ENCODE assay signal across 32 cellular contexts in genomic region chr22:50140615-50141014, GRCh38. TPM values are rescaled to one million over a fixed set of nuclear protein-coding genes. Genes with fewer than 3 reads are reported as not detected.
DNase-seq lines count a peak whose midpoint lies in the region; FAIRE-seq and TF ChIP-seq lines count a peak whose summit lies in the region.
"Had no signal": no experiment of that assay in that cellular context is flagged by ENCODE, and none has a peak within 500 bp of the region (broad histone marks: within the 10 kb centered on the region; RNA-seq: fewer than 3 reads in every experiment).

No MANE protein-coding gene starts in this region.

- no peak overlapping the region for H2BK20ac ChIP-seq in H1 (ENCODE audit: low read length)

- H2BK15ac ChIP-seq in H1 (ENCODE audit: low read length): no peak overlapping the region

- CTCF ChIA-PET in activated naive CD4-positive, alpha-beta T cell treated with anti-CD3 and anti-CD28 coated beads for 36 hours (lab: Charles Lee): interaction anchor here (0.6 to 1.1 kb wide), 2 partner anchors 8 kb away, joined by 3 to 5 read pairs; no protein-coding TSS in a partner anchor
- CTCF ChIA-PET in H1 (lab: Charles Lee; ENCODE audit: partially characterized antibody): interaction anchor here (0.6 to 1.5 kb wide), 5 partner anchors 8 to 128 kb away, joined by 3 to 5 read pairs (median 4); no protein-coding TSS in a partner anchor

- H3K36me3 ChIP-seq in H1 (ENCODE audit: control insufficient read depth in 2 of 4, insufficient read depth in 4 of 4, low read length in 3 of 4) (no peaks in the 10 kb centered on the region), ascending aorta (no peaks in the 10 kb centered on the region)
- H3K36me3 ChIP-seq: neutrophil, tibial artery, vagina, WERI-Rb-1 had no signal

- no peaks in the 10 kb centered on the region for H3K79me1 ChIP-seq in H1 (ENCODE audit: low read depth, low read length)

- H4K8ac ChIP-seq in H1 (ENCODE audit: extremely low read depth, insufficient read depth, low read length): no peak overlapping the region

- no peak overlapping the region for H2AK5ac ChIP-seq in H1 (ENCODE audit: low read depth, low read length)

- FAIRE-seq in H1 (lab: Jason Lieb, UNC): no peak
- FAIRE-seq: A204.1, islet of Langerhans had no signal

- H3K4me2 ChIP-seq in H1 (ENCODE audit: insufficient read depth in 1 of 2, low read depth in 2 of 2, low read length in 2 of 2): no peak overlapping the region

- POLR2A ChIA-PET in H1 (lab: Charles Lee; ENCODE audit: partially characterized antibody): interaction anchor here (0.6 kb wide), 1 partner anchor 370 kb away, joined by 3 read pairs; no protein-coding TSS in a partner anchor

- H3K27ac ChIP-seq in H1 (ENCODE audit: low read depth, low read length): no peak overlapping the region
- no peak overlapping the region for H3K27ac ChIP-seq in ascending aorta
- H3K27ac ChIP-seq: coronary artery, epithelial cell of prostate, HL-60, neutrophil, tibial artery, vagina, WERI-Rb-1 had no signal

- H3K23ac ChIP-seq in H1 (ENCODE audit: insufficient read length): no peak overlapping the region

- no peaks in the 10 kb centered on the region for H3K9me3 Mint-ChIP-seq in activated naive CD4-positive, alpha-beta T cell treated with anti-CD3 and anti-CD28 coated beads, Interleukin-2, amount 50 U/mL, for 24 hours
- H3K9me3 Mint-ChIP-seq in activated naive CD4-positive, alpha-beta T cell treated with anti-CD3 and anti-CD28 coated beads for 36 hours: no peaks in the 10 kb centered on the region
- H3K9me3 Mint-ChIP-seq: CD8-positive, alpha-beta T cell; naive B cell had no signal

- no peak for TF ChIP-seq CTCF in H1 (IDR thresholded peaks at IDR 0.05; ENCODE audit: control extremely low read depth in 1 of 3, insufficient read depth in 1 of 3, low read depth in 1 of 3, low read length in 3 of 3)
- TF ChIP-seq CTCF in ascending aorta (IDR thresholded peaks at IDR 0.05): no peak

- H3K4me3 Mint-ChIP-seq in activated naive CD4-positive, alpha-beta T cell treated with anti-CD3 and anti-CD28 coated beads, Interleukin-2, amount 50 U/mL, for 24 hours: no peak overlapping the region
- H3K4me3 Mint-ChIP-seq in activated naive CD4-positive, alpha-beta T cell treated with anti-CD3 and anti-CD28 coated beads for 36 hours: no peak overlapping the region
- H3K4me3 Mint-ChIP-seq: activated naive CD8-positive, alpha-beta T cell; CD8-positive, alpha-beta T cell; mesothelial cell of epicardium; naive B cell had no signal

- H3K4me3 ChIP-seq in H1 (ENCODE audit: extremely low read depth in 1 of 4, insufficient read depth in 2 of 4, low read depth in 3 of 4, low read length in 4 of 4): no peak overlapping the region
- H3K4me3 ChIP-seq in ascending aorta: no peak overlapping the region
- H3K4me3 ChIP-seq: coronary artery, tibial artery, vagina had no signal

- TF ChIP-seq EP300 in H1 (IDR thresholded peaks at IDR 0.05; ENCODE audit: borderline replicate concordance in 1 of 2, low read depth in 2 of 2, low read length in 2 of 2): no peak

- H2BK12ac ChIP-seq in H1 (ENCODE audit: low read depth, low read length): no peak overlapping the region

- peaks cover 6% of the 10 kb centered on the region for H3K27me3 Mint-ChIP-seq in activated naive CD4-positive, alpha-beta T cell treated with anti-CD3 and anti-CD28 coated beads, Interleukin-2, amount 50 U/mL, for 24 hours
- H3K27me3 Mint-ChIP-seq in activated naive CD4-positive, alpha-beta T cell treated with anti-CD3 and anti-CD28 coated beads for 36 hours (ENCODE audit: low read depth): peaks cover 2% of the 10 kb centered on the region

- H3K4me1 ChIP-seq in H1 (replicated peaks in 1 of 4; ENCODE audit: control insufficient read depth in 3 of 4, insufficient read depth in 4 of 4, low read length in 3 of 4) (no peaks in the 10 kb centered on the region), ascending aorta (peaks cover 0 to 3% of the 10 kb centered on the region in 2 donors)
- H3K4me1 ChIP-seq: vagina had no signal

- no peak overlapping the region for H3K4ac ChIP-seq in H1 (replicated peaks; ENCODE audit: insufficient read length, low read depth, low read length)

- H3K79me2 ChIP-seq in H1 (ENCODE audit: control insufficient read depth in 1 of 2, insufficient read depth in 2 of 2, low read length in 2 of 2): no peaks in the 10 kb centered on the region

- H3K9me3 ChIP-seq in H1 (ENCODE audit: insufficient read depth in 2 of 2, low read depth in 1 of 2, low read length in 1 of 2) (no peaks in the 10 kb centered on the region), ascending aorta (no peaks in the 10 kb centered on the region)
- H3K9me3 ChIP-seq: neutrophil, tibial artery, vagina had no signal

- no peak overlapping the region for H3K9ac ChIP-seq in H1 (replicated peaks in 1 of 4; ENCODE audit: extremely low read depth in 1 of 4, low read depth in 3 of 4, low read length in 3 of 4)

- H4K91ac ChIP-seq in H1 (replicated peaks; ENCODE audit: insufficient read length, low read length): no peak overlapping the region

- no peak overlapping the region for H3K18ac ChIP-seq in H1 (ENCODE audit: extremely low read depth, low read length)

- H2BK5ac ChIP-seq in H1 (ENCODE audit: low read depth, low read length): no peak overlapping the region

- 82% methylated on average over 3 of the region's 3 CpGs; no CpG with 5 or more reads in 1 of the 2 experiments for WGBS in H1 (ENCODE audit: extremely low coverage in 1 of 2, insufficient coverage in 1 of 2, insufficient read length in 1 of 2, insufficient replicate concordance in 2 of 2, low coverage in 1 of 2, low lambda C conversion rate in 2 of 2, missing lambda C conversion rate in 1 of 2), 2 experiments

- H3K56ac ChIP-seq in H1 (replicated peaks; ENCODE audit: insufficient read length, low read depth, low read length): no peak overlapping the region

- intact Hi-C loops in activated naive CD4-positive, alpha-beta T cell treated with anti-CD3 and anti-CD28 coated beads for 36 hours (cut with micrococcal nuclease): no loop called here
- intact Hi-C loops in ascending aorta (cut with DNase I): no loop called here

- H3K27ac Mint-ChIP-seq in activated naive CD4-positive, alpha-beta T cell treated with anti-CD3 and anti-CD28 coated beads, Interleukin-2, amount 50 U/mL, for 24 hours: peak overlapping the region; percentile 35
- no peak overlapping the region for H3K27ac Mint-ChIP-seq in activated naive CD4-positive, alpha-beta T cell treated with anti-CD3 and anti-CD28 coated beads for 36 hours
- H3K27ac Mint-ChIP-seq: activated naive CD8-positive, alpha-beta T cell; CD8-positive, alpha-beta T cell; mesothelial cell of epicardium; naive B cell had no signal

- no peaks in the 10 kb centered on the region for H3K36me3 Mint-ChIP-seq in activated naive CD4-positive, alpha-beta T cell treated with anti-CD3 and anti-CD28 coated beads, Interleukin-2, amount 50 U/mL, for 24 hours
- H3K36me3 Mint-ChIP-seq in activated naive CD4-positive, alpha-beta T cell treated with anti-CD3 and anti-CD28 coated beads for 36 hours (ENCODE audit: low read depth): no peaks in the 10 kb centered on the region
- H3K36me3 Mint-ChIP-seq: activated naive CD8-positive, alpha-beta T cell; CD8-positive, alpha-beta T cell; mesothelial cell of epicardium; naive B cell had no signal

- no peaks in the 10 kb centered on the region for H3K4me1 Mint-ChIP-seq in activated naive CD4-positive, alpha-beta T cell treated with anti-CD3 and anti-CD28 coated beads, Interleukin-2, amount 50 U/mL, for 24 hours
- no peaks in the 10 kb centered on the region for H3K4me1 Mint-ChIP-seq in activated naive CD4-positive, alpha-beta T cell treated with anti-CD3 and anti-CD28 coated beads for 36 hours (ENCODE audit: low read depth)

- no peak for TF ChIP-seq POLR2A in H1 (IDR thresholded peaks at IDR 0.05; ENCODE audit: control extremely low read depth in 1 of 2, low read depth in 2 of 2, low read length in 2 of 2)

- H3K23me2 ChIP-seq in H1 (ENCODE audit: low read depth, low read length): no peaks in the 10 kb centered on the region

- no peaks in the 10 kb centered on the region for H4K20me1 ChIP-seq in H1 (replicated peaks in 1 of 2; ENCODE audit: control insufficient read depth in 1 of 2, insufficient read depth in 2 of 2, low read length in 2 of 2)

- no peak overlapping the region for H4K5ac ChIP-seq in H1 (ENCODE audit: insufficient read length, low read depth, low read length)

- H3K14ac ChIP-seq in H1 (ENCODE audit: insufficient read length): no peak overlapping the region

- H2BK120ac ChIP-seq in H1 (replicated peaks; ENCODE audit: low read depth, low read length): no peak overlapping the region

- TF ChIP-seq RAD21 in H1 (IDR thresholded peaks at IDR 0.05 in 1 of 2, conservative IDR thresholded peaks at IDR 0.05 in 1 of 2; ENCODE audit: low read depth in 2 of 2, low read length in 2 of 2): no peak

- no peaks in the 10 kb centered on the region for H3K27me3 ChIP-seq in H1 (replicated peaks in 1 of 4; ENCODE audit: control insufficient read depth in 3 of 4, extremely low read depth in 1 of 4, insufficient read depth in 3 of 4, low read length in 3 of 4)
- H3K27me3 ChIP-seq in ascending aorta: no peaks in the 10 kb centered on the region
- H3K27me3 ChIP-seq: neutrophil, vagina had no signal

- DNase-seq in activated naive CD4-positive, alpha-beta T cell treated with anti-CD3 and anti-CD28 coated beads for 36 hours: no peak
- DNase-seq in H1 (ENCODE audit: low read depth in 1 of 2, low spot score in 2 of 2) (no peak), renal cortical epithelial cell (ENCODE audit: low read depth) (peak; percentile 9), midbrain (lab: John Stamatoyannopoulos, UW) (no peak), ascending aorta (ENCODE audit: low spot score in 2 of 2) (no peak)
- DNase-seq: activated CD4-positive, alpha-beta T cell treated with anti-CD3 and anti-CD28 coated beads for 4 hours; activated T-cell treated with anti-CD3 and anti-CD28 coated beads for 4 hours; CD8-positive, alpha-beta T cell; effector memory CD4-positive, alpha-beta T cell; EL; glutamatergic neuron; Karpas-422; left ventricle myocardium superior; MV-4-11; naive B cell; NCI-H446; NCI-H82; posterior cingulate gyrus; stimulated activated CD4-positive, alpha-beta T cell treated with anti-CD3 and anti-CD28 coated beads, Interleukin-4, amount 100 ng/mL, for 1 hour; WERI-Rb-1 had no signal

- no peak overlapping the region for H2AFZ ChIP-seq in H1 (ENCODE audit: low read length)

RNA-seq across cellular contexts. Expression of gene PANX2, which starts 29.9 kb away (rescaled TPM):
- total RNA-seq in activated naive CD4-positive, alpha-beta T cell treated with anti-CD3 and anti-CD28 coated beads for 36 hours: 1 to 10 TPM; 1.2 to 1.7 TPM
- 5.0 and 5.4 TPM in 2 replicates for total RNA-seq in H1 (2021; fragmentation: NEBNext Ultra II Directional; extraction: Animal tissue kit (Norgen Biotek cat#: 25700))
- 3.5 and 6.0 TPM in 2 replicates for polyA plus RNA-seq in H1 (2011; rRNA removed)
- polyA plus RNA-seq in H1 (2011; cell fraction: cytosol; rRNA removed): 4.2 TPM
- 8.3 TPM for polyA plus RNA-seq in H1 (2011; cell fraction: nucleus; rRNA removed)
- polyA plus RNA-seq in H1 (2012, experiment 1 of 2): 3.9 to 6.9 TPM (median 5.9 TPM) in 4 replicates
- polyA plus RNA-seq in H1 (2012, experiment 2 of 2): 4.1 TPM
- polyA plus RNA-seq in H1 (2013, experiment 1 of 2): 4.8 TPM
- 5.1 TPM for polyA plus RNA-seq in H1 (2013, experiment 2 of 2)
- 0.78 and 0.91 TPM in 2 replicates for polyA minus RNA-seq in H1 (2011; rRNA and poly(A)+ RNA removed)
- 2.8 TPM for polyA minus RNA-seq in H1 (2011; cell fraction: cytosol; rRNA and poly(A)+ RNA removed)
- polyA minus RNA-seq in H1 (2011; cell fraction: nucleus; rRNA and poly(A)+ RNA removed): 2.8 TPM
- total RNA-seq in renal cortical epithelial cell (not detected in 2 replicates), ascending aorta (0.32 TPM)
- total RNA-seq: RPMI7951 had no signal

RNA-seq across cellular contexts. Expression of gene TRABD, which starts 45.1 kb away (rescaled TPM):
- total RNA-seq in activated naive CD4-positive, alpha-beta T cell treated with anti-CD3 and anti-CD28 coated beads for 36 hours: 10 to 100 TPM; 61.0 to 62.8 TPM
- 57.5 and 60.0 TPM in 2 replicates for total RNA-seq in H1 (2021; fragmentation: NEBNext Ultra II Directional; extraction: Animal tissue kit (Norgen Biotek cat#: 25700))
- polyA plus RNA-seq in H1 (2011; rRNA removed): 44.2 and 88.8 TPM in 2 replicates
- polyA plus RNA-seq in H1 (2011; cell fraction: cytosol; rRNA removed): 59.7 TPM
- polyA plus RNA-seq in H1 (2011; cell fraction: nucleus; rRNA removed): 170 TPM
- polyA plus RNA-seq in H1 (2012, experiment 1 of 2): 38.3 to 63.0 TPM (median 60.8 TPM) in 4 replicates
- polyA plus RNA-seq in H1 (2012, experiment 2 of 2): 46.4 TPM
- 46.6 TPM for polyA plus RNA-seq in H1 (2013, experiment 1 of 2)
- polyA plus RNA-seq in H1 (2013, experiment 2 of 2): 45.5 TPM
- polyA minus RNA-seq in H1 (2011; rRNA and poly(A)+ RNA removed): 17.2 and 19.0 TPM in 2 replicates
- polyA minus RNA-seq in H1 (2011; cell fraction: cytosol; rRNA and poly(A)+ RNA removed): 23.3 TPM
- polyA minus RNA-seq in H1 (2011; cell fraction: nucleus; rRNA and poly(A)+ RNA removed): 30.3 TPM
- total RNA-seq in renal cortical epithelial cell (24.7 and 37.4 TPM in 2 replicates), ascending aorta (91.4 TPM)

RNA-seq across cellular contexts. Expression of gene MOV10L1, which starts 50.8 kb away (rescaled TPM):
- not detected for total RNA-seq in activated naive CD4-positive, alpha-beta T cell treated with anti-CD3 and anti-CD28 coated beads for 36 hours
- not detected in 2 replicates for total RNA-seq in H1 (2021; fragmentation: NEBNext Ultra II Directional; extraction: Animal tissue kit (Norgen Biotek cat#: 25700))
- polyA plus RNA-seq in H1 (2011; rRNA removed): 0.13 and 0.32 TPM in 2 replicates
- polyA plus RNA-seq in H1 (2011; cell fraction: cytosol; rRNA removed): 0.37 TPM
- 0.31 TPM for polyA plus RNA-seq in H1 (2011; cell fraction: nucleus; rRNA removed)
- polyA plus RNA-seq in H1 (2012, experiment 1 of 2): 0.07 TPM in 1 of 4 replicates, not detected in the others
- not detected for polyA plus RNA-seq in H1 (2012, experiment 2 of 2)
- 0.14 TPM for polyA plus RNA-seq in H1 (2013, experiment 1 of 2)
- polyA plus RNA-seq in H1 (2013, experiment 2 of 2): 0.06 TPM
- 0.16 TPM in 1 of 2 replicates, not detected in the other for polyA minus RNA-seq in H1 (2011; rRNA and poly(A)+ RNA removed)
- not detected for polyA minus RNA-seq in H1 (2011; cell fraction: cytosol; rRNA and poly(A)+ RNA removed)
- 0.80 TPM for polyA minus RNA-seq in H1 (2011; cell fraction: nucleus; rRNA and poly(A)+ RNA removed)
- not detected in 2 replicates for total RNA-seq in renal cortical epithelial cell
- total RNA-seq in ascending aorta: not detected
- total RNA-seq: CD8-positive, alpha-beta T cell; RPMI7951 had no signal

RNA-seq across cellular contexts. Expression of gene MLC1, which starts 55.4 kb away (rescaled TPM):
- total RNA-seq in activated naive CD4-positive, alpha-beta T cell treated with anti-CD3 and anti-CD28 coated beads for 36 hours: under 1 TPM in 1 of 2 experiments, not detected in 1; 0.05 TPM
- total RNA-seq in H1 (2021; fragmentation: NEBNext Ultra II Directional; extraction: Animal tissue kit (Norgen Biotek cat#: 25700)): not detected in 2 replicates
- polyA plus RNA-seq in H1 (2011; rRNA removed): 0.17 and 0.20 TPM in 2 replicates
- polyA plus RNA-seq in H1 (2011; cell fraction: cytosol; rRNA removed): 0.12 TPM
- 0.34 TPM for polyA plus RNA-seq in H1 (2011; cell fraction: nucleus; rRNA removed)
- 0.09 to 0.28 TPM (median 0.19 TPM) in 3 of 4 replicates, not detected in the other for polyA plus RNA-seq in H1 (2012, experiment 1 of 2)
- 0.08 TPM for polyA plus RNA-seq in H1 (2012, experiment 2 of 2)
- polyA plus RNA-seq in H1 (2013, experiment 1 of 2): 0.08 TPM
- 0.09 TPM for polyA plus RNA-seq in H1 (2013, experiment 2 of 2)
- polyA minus RNA-seq in H1 (2011; rRNA and poly(A)+ RNA removed): 0.29 and 0.44 TPM in 2 replicates
- not detected for polyA minus RNA-seq in H1 (2011; cell fraction: cytosol; rRNA and poly(A)+ RNA removed)
- polyA minus RNA-seq in H1 (2011; cell fraction: nucleus; rRNA and poly(A)+ RNA removed): not detected
- not detected in 2 replicates for total RNA-seq in renal cortical epithelial cell
- total RNA-seq in ascending aorta: 0.32 TPM
- total RNA-seq: RPMI7951 had no signal
